8 cellular contexts compared by ENCODE assay signal in genomic region chr2:54569745-54570296, GRCh38.
DNase-seq lines count a peak whose midpoint lies in the region; ATAC-seq lines count a peak whose summit lies in the region.

No MANE protein-coding gene starts in this region.

- no peaks in the 10 kb centered on the region for H3K9me3 ChIP-seq in iPS-15b (ENCODE audit: control insufficient read depth, insufficient read depth, low read length)
- no peaks in the 10 kb centered on the region for H3K9me3 ChIP-seq in subcutaneous abdominal adipose tissue (ENCODE audit: control insufficient read depth in 5 of 5, low read length in 5 of 5)

- H3K36me3 Mint-ChIP-seq in activated T-cell treated with anti-CD3 and anti-CD28 coated beads, Interleukin-2, amount 50 U/mL, for 24 hours (ENCODE audit: low read depth), result peaks cover 2% of the 10 kb centered on the region

- H3K4me1 Mint-ChIP-seq in activated T-cell treated with anti-CD3 and anti-CD28 coated beads, Interleukin-2, amount 50 U/mL, for 24 hours (ENCODE audit: low read depth), result peaks cover 89% of the 10 kb centered on the region

- peak overlapping the region; percentile 73 for H3K4me3 Mint-ChIP-seq in activated T-cell treated with anti-CD3 and anti-CD28 coated beads, Interleukin-2, amount 50 U/mL, for 24 hours

- H3K4me1 ChIP-seq in iPS-15b (ENCODE audit: control insufficient read depth, insufficient read depth, low read length) (peaks cover 53% of the 10 kb centered on the region), subcutaneous abdominal adipose tissue (ENCODE audit: control insufficient read depth in 5 of 5, insufficient read depth in 5 of 5, low read length in 5 of 5) (peaks cover 20 to 73% (median 60%) of the 10 kb centered on the region in 5 donors)

- H3K27me3 ChIP-seq in iPS-15b (ENCODE audit: control insufficient read depth, insufficient read depth, low read length) (no peaks in the 10 kb centered on the region), subcutaneous abdominal adipose tissue (ENCODE audit: control insufficient read depth in 5 of 5, insufficient read depth in 4 of 5, low read length in 5 of 5) (no peaks in the 10 kb centered on the region)

- DNase-seq in activated T-cell treated with anti-CD3 and anti-CD28 coated beads, Interleukin-2, amount 50 U/mL, for 24 hours, result no peak
- no peak for DNase-seq in activated T-cell treated with anti-CD3 and anti-CD28 coated beads, Interleukin-2, amount 50 U/mL, for 48 hours
- DNase-seq in RPMI8226, result peak; percentile 45
- no peak for DNase-seq in HuH-7 (ENCODE audit: low spot score)

- no peaks in the 10 kb centered on the region for H3K36me3 ChIP-seq in iPS-15b (ENCODE audit: control insufficient read depth, insufficient read depth, low read length)
- H3K36me3 ChIP-seq in subcutaneous abdominal adipose tissue (ENCODE audit: control insufficient read depth in 5 of 5, insufficient read depth in 5 of 5, low read length in 5 of 5), result peaks cover 0 to 4% (median 0%) of the 10 kb centered on the region in 5 donors

- ATAC-seq in HG03571 (IDR thresholded peaks at IDR 0.05; ENCODE audit: unreplicated experiment) (no peak), GM19397 (IDR thresholded peaks at IDR 0.05; ENCODE audit: unreplicated experiment) (no peak)

- H3K4me3 ChIP-seq in iPS-15b (ENCODE audit: low read depth, low read length) (peak overlapping the region; percentile 13), subcutaneous abdominal adipose tissue (ENCODE audit: low read depth in 1 of 5, low read length in 5 of 5) (peak overlapping the region in 1 of 5 donors; percentile 25)

- no peaks in the 10 kb centered on the region for H3K27me3 Mint-ChIP-seq in activated T-cell treated with anti-CD3 and anti-CD28 coated beads, Interleukin-2, amount 50 U/mL, for 24 hours

- peak overlapping the region; percentile 80 for H3K27ac ChIP-seq in subcutaneous abdominal adipose tissue (ENCODE audit: low read depth, low read length)

- H3K9ac ChIP-seq in iPS-15b (ENCODE audit: low read depth, low read length) (no peak overlapping the region), subcutaneous abdominal adipose tissue (ENCODE audit: low read length in 5 of 5) (peak overlapping the region in 1 of 5 donors; percentile 16)

- H3K27ac Mint-ChIP-seq in activated T-cell treated with anti-CD3 and anti-CD28 coated beads, Interleukin-2, amount 50 U/mL, for 24 hours, result peak overlapping the region; percentile 88

- no peaks in the 10 kb centered on the region for H3K9me3 Mint-ChIP-seq in activated T-cell treated with anti-CD3 and anti-CD28 coated beads, Interleukin-2, amount 50 U/mL, for 24 hours
